Comparison of ENCODE assay signal across 17 cellular contexts in the genomic region with DNA sequence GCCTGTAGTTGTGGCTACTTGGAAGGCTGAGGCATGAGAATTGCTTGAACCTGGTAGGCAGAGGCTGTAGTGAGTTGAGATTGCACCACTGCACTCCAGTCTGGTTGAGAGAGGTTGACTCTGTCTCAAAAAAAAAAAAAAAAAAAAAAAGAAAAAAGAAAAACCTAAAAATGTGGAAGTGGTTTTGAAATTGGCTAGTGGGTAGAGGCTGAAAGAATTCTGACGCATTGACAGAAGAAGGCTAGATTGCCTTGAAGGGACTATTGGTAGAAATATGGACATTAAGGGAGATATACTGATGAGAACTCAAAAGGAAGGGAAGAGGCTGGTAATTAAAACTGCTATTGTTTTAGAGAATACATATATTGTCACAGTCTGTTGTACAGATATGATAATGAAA.
"Had no signal": no experiment of that assay in that cellular context is flagged by ENCODE, and none has a peak within 500 bp of the region (broad histone marks: within the 10 kb centered on the region; RNA-seq: fewer than 3 reads in every experiment).

No MANE protein-coding gene starts in this region.

- H3K36me3 Mint-ChIP-seq: activated naive CD8-positive, alpha-beta T cell; WTC11 had no signal

- DNase-seq: activated CD4-positive, alpha-beta T cell treated with anti-CD3 and anti-CD28 coated beads for 36 hours; activated CD4-positive, alpha-beta T cell treated with anti-CD3 and anti-CD28 coated beads, Interleukin-2, amount 50 U/mL, for 48 hours; activated gamma-delta T cell; activated T-cell treated with anti-CD3 and anti-CD28 coated beads, Interleukin-2, amount 50 U/mL, for 24 hours; amygdala; effector memory CD8-positive, alpha-beta T cell; esophagus squamous epithelium; heart right ventricle; left ventricle myocardium inferior; mammary epithelial cell; nephron progenitor cell; stimulated activated CD4-positive, alpha-beta T cell treated with anti-CD3 and anti-CD28 coated beads, Interleukin-2, amount 100 ng/mL, for 48 hours; stimulated activated naive CD8-positive, alpha-beta T cell treated with anti-CD3 and anti-CD28 coated beads, Interleukin-15, amount 100 ng/mL, for 72 hours; transverse colon; uterus had no signal

- H3K4me3 Mint-ChIP-seq: activated CD4-positive, alpha-beta T cell treated with anti-CD3 and anti-CD28 coated beads for 36 hours; activated naive CD8-positive, alpha-beta T cell; activated T-cell treated with anti-CD3 and anti-CD28 coated beads, Interleukin-2, amount 50 U/mL, for 24 hours; effector memory CD8-positive, alpha-beta T cell; nephron progenitor cell; stimulated activated naive CD8-positive, alpha-beta T cell treated with anti-CD3 and anti-CD28 coated beads, Interleukin-15, amount 100 ng/mL, for 72 hours; WTC11 had no signal

- H3K27ac Mint-ChIP-seq: activated CD4-positive, alpha-beta T cell treated with anti-CD3 and anti-CD28 coated beads for 36 hours; activated naive CD8-positive, alpha-beta T cell; activated T-cell treated with anti-CD3 and anti-CD28 coated beads, Interleukin-2, amount 50 U/mL, for 24 hours; effector memory CD8-positive, alpha-beta T cell; nephron progenitor cell; stimulated activated naive CD8-positive, alpha-beta T cell treated with anti-CD3 and anti-CD28 coated beads, Interleukin-15, amount 100 ng/mL, for 72 hours; WTC11 had no signal

- H3K4me1 Mint-ChIP-seq: nephron progenitor cell, WTC11 had no signal
